16 cellular contexts compared by ENCODE assay signal in genomic region chr10:34178756-34179155, GRCh38.
A peak's percentile ranks its signal among the peaks of the same experiment; 100 is the strongest.
DNase-seq lines count a peak whose midpoint lies in the region; ATAC-seq and TF ChIP-seq lines count a peak whose summit lies in the region.
"Had no signal": no experiment of that assay in that cellular context is flagged by ENCODE, and none has a peak within 500 bp of the region (broad histone marks: within the 10 kb centered on the region; RNA-seq: fewer than 3 reads in every experiment).

No MANE protein-coding gene starts in this region.

- DNase-seq in GM23338 (ENCODE audit: low spot score) (no peak), SK-N-DZ (ENCODE audit: low spot score) (peak; percentile 14), endodermal cell (no peak), sciatic nerve (ENCODE audit: low spot score) (no peak), kidney glomerular epithelial cell (lab: John Stamatoyannopoulos, UW) (no peak), breast epithelium (ENCODE audit: low spot score in 2 of 2) (no peak)
- no peak for DNase-seq in activated naive CD4-positive, alpha-beta T cell treated with Interleukin-2 at 50 U/mL for 16 hours
- DNase-seq: DMS153, HCEC 1CT, MG63, NCI-H1105, NCI-H187, NCI-H446, PC-3 had no signal

- peak overlapping the region; percentile 74 for H3K27ac ChIP-seq in GM23338 (ENCODE audit: low read depth)
- no peak overlapping the region for H3K27ac ChIP-seq in endodermal cell (ENCODE audit: low read depth, low read length)
- no peak overlapping the region for H3K27ac ChIP-seq in breast epithelium
- H3K27ac ChIP-seq: C4-2B, SJSA1 had no signal

- H3K36me3 ChIP-seq in GM23338 (ENCODE audit: insufficient read depth), result no peaks in the 10 kb centered on the region
- no peaks in the 10 kb centered on the region for H3K36me3 ChIP-seq in endodermal cell (ENCODE audit: control insufficient read depth, insufficient read depth, low read length)
- no peaks in the 10 kb centered on the region for H3K36me3 ChIP-seq in breast epithelium
- H3K36me3 ChIP-seq: MG63, SJSA1 had no signal

- H3K27me3 ChIP-seq in GM23338 (ENCODE audit: insufficient read depth) (no peaks in the 10 kb centered on the region), endodermal cell (ENCODE audit: control insufficient read depth, insufficient read depth, low read length, poor library complexity, severe bottlenecking) (no peaks in the 10 kb centered on the region), breast epithelium (no peaks in the 10 kb centered on the region)
- H3K27me3 ChIP-seq: MG63, SJSA1 had no signal

- H3K4me3 Mint-ChIP-seq in GM23338 (peak overlapping the region; percentile 20; the same call in 1 of the 3 replicates), endodermal cell (no peak overlapping the region)

- no peak overlapping the region for H2AFZ ChIP-seq in GM23338

- no peaks in the 10 kb centered on the region for H3K79me2 ChIP-seq in GM23338 (replicated peaks; ENCODE audit: insufficient read depth)

- TF ChIP-seq CTCF in GM23338 (conservative IDR thresholded peaks at IDR 0.05; ENCODE audit: low read depth in 2 of 2) (no peak), endodermal cell (conservative IDR thresholded peaks at IDR 0.05) (no peak), breast epithelium (IDR thresholded peaks at IDR 0.05) (no peak)

- peak overlapping the region; percentile 74 for H3K27ac Mint-ChIP-seq in GM23338
- H3K27ac Mint-ChIP-seq in endodermal cell, result peak overlapping the region; percentile 54

- H3K27me3 Mint-ChIP-seq in GM23338 (ENCODE audit: insufficient read depth, low read depth, poor library complexity) (peaks cover 5% of the 10 kb centered on the region), endodermal cell (ENCODE audit: insufficient read depth) (no peaks in the 10 kb centered on the region)

- H3K4me1 Mint-ChIP-seq in GM23338, result peaks cover 67% of the 10 kb centered on the region
- peaks cover 53% of the 10 kb centered on the region for H3K4me1 Mint-ChIP-seq in endodermal cell

- H3K9me3 Mint-ChIP-seq in GM23338 (no peaks in the 10 kb centered on the region), endodermal cell (no peaks in the 10 kb centered on the region)

- ATAC-seq in GM23338 (no peak), sciatic nerve (peak; percentile 11)
- ATAC-seq: PC-3 had no signal

- 61% methylated on average over 2 of the region's 3 CpGs; no CpG with 5 or more reads in 1 of the 2 experiments for WGBS in endodermal cell (ENCODE audit: insufficient coverage in 1 of 2, insufficient read length in 1 of 2), 2 experiments

- no peak for TF ChIP-seq POLR2A in breast epithelium (IDR thresholded peaks at IDR 0.05)

- H3K4me2 ChIP-seq in GM23338, result peak overlapping the region; percentile 58

- no peak overlapping the region for H3K9ac ChIP-seq in endodermal cell (ENCODE audit: extremely low read depth, low read length, poor library complexity, severe bottlenecking)

- H3K4me3 ChIP-seq in GM23338 (peak overlapping the region; percentile 31; the same call in 1 of the 2 replicates), endodermal cell (ENCODE audit: low read length) (no peak overlapping the region), breast epithelium (no peak overlapping the region)
- H3K4me3 ChIP-seq: MG63, SJSA1 had no signal

- H3K4me1 ChIP-seq in GM23338 (ENCODE audit: insufficient read depth), result peaks cover 74% of the 10 kb centered on the region
- H3K4me1 ChIP-seq in endodermal cell (ENCODE audit: control insufficient read depth, insufficient read depth, low read length), result peaks cover 12% of the 10 kb centered on the region
- peaks cover 0 to 3% of the 10 kb centered on the region in 2 donors for H3K4me1 ChIP-seq in breast epithelium

- no peaks in the 10 kb centered on the region for H3K9me2 ChIP-seq in GM23338 (ENCODE audit: insufficient read depth)

- 0 out of 2 replicates have a peak, but pooled peaks cover 1% of the 10 kb centered on the region for H3F3A ChIP-seq in GM23338 (replicated peaks; ENCODE audit: low read depth)

- H4K20me1 ChIP-seq in GM23338 (replicated peaks; ENCODE audit: insufficient read depth), result no peaks in the 10 kb centered on the region

- H3K36me3 Mint-ChIP-seq in GM23338 (ENCODE audit: low read depth) (no peaks in the 10 kb centered on the region), endodermal cell (ENCODE audit: low read depth) (no peaks in the 10 kb centered on the region)

- intact Hi-C loops in sciatic nerve (cut with DNase I), result no loop called here
- intact Hi-C loops in breast epithelium (cut with DNase I; ENCODE audit: low total_unique reads), result no loop called here

- H3K9me3 ChIP-seq in endodermal cell (ENCODE audit: control insufficient read depth, low read length), result no peaks in the 10 kb centered on the region
- H3K9me3 ChIP-seq in breast epithelium, result no peaks in the 10 kb centered on the region
- H3K9me3 ChIP-seq: MG63, SJSA1 had no signal

TF ChIP-seq in GM23338, 12 proteins besides CTCF, POLR2A, EP300 and RAD21 (continues in another document):
- TF ChIP-seq STAT1 (IDR thresholded peaks at IDR 0.05; ENCODE audit: unreplicated experiment) (no peak), ZNF462 (CRISPR knock-in tag; IDR thresholded peaks at IDR 0.05) (no peak), POLR2AphosphoS5 (IDR thresholded peaks at IDR 0.05; ENCODE audit: low read depth) (no peak)
